In genomic region chr1:41482906-41483895, GRCh38 we compare ENCODE assay signal across 15 cellular contexts. TPM values are rescaled to one million over a fixed set of nuclear protein-coding genes. Genes with fewer than 3 reads are reported as not detected.
DNase-seq lines count a peak whose midpoint lies in the region; TF ChIP-seq lines count a peak whose summit lies in the region.
"Had no signal": no experiment of that assay in that cellular context is flagged by ENCODE, and none has a peak within 500 bp of the region (broad histone marks: within the 10 kb centered on the region; RNA-seq: fewer than 3 reads in every experiment).

No MANE protein-coding gene starts in this region.

- H3K27me3 ChIP-seq in Peyer's patch (no peaks in the 10 kb centered on the region), cardiac muscle cell (no peaks in the 10 kb centered on the region), sigmoid colon (no peaks in the 10 kb centered on the region), H9 (ENCODE audit: insufficient read depth, low read length) (no peaks in the 10 kb centered on the region)
- H3K27me3 ChIP-seq: SJSA1 had no signal

- H2BK12ac ChIP-seq in H9 (ENCODE audit: insufficient read length, low read depth, low read length) = no peak overlapping the region

- no peak overlapping the region for H3K14ac ChIP-seq in H9 (ENCODE audit: insufficient read depth, low read length)

- TF ChIP-seq POLR2A in Peyer's patch (IDR thresholded peaks at IDR 0.05) = no peak
- TF ChIP-seq POLR2A in sigmoid colon (IDR thresholded peaks at IDR 0.05) = no peak

- no peaks in the 10 kb centered on the region for H3K36me3 ChIP-seq in HEK293 (ENCODE audit: control insufficient read depth in 2 of 2, insufficient read depth in 1 of 2, low read length in 2 of 2)
- no peaks in the 10 kb centered on the region for H3K36me3 ChIP-seq in Peyer's patch
- no peaks in the 10 kb centered on the region for H3K36me3 ChIP-seq in cardiac muscle cell
- H3K36me3 ChIP-seq in sigmoid colon = no peaks in the 10 kb centered on the region

- POLR2A ChIA-PET in HEK293 (lab: Yijun Ruan, JAX) = interaction anchor here (1.0 to 1.9 kb wide), 4 partner anchors 8 to 13 kb away, joined by 3 to 4 read pairs (median 4); no protein-coding TSS in a partner anchor
- POLR2A ChIA-PET in activated CD4-positive, alpha-beta memory T cell treated with anti-CD3 and anti-CD28 coated beads, Interleukin-2, amount 10 ng/mL, durations not matched to agents 7 days and 5 days (lab: Charles Lee) = no interaction called here

- H3K9ac ChIP-seq in H9 (ENCODE audit: extremely low read depth, insufficient read length, low read length) = no peak overlapping the region

- H3K9me3 ChIP-seq in HEK293 (ENCODE audit: control insufficient read depth, insufficient read depth, low read depth, low read length) = no peaks in the 10 kb centered on the region
- no peaks in the 10 kb centered on the region for H3K9me3 ChIP-seq in Peyer's patch
- no peaks in the 10 kb centered on the region for H3K9me3 ChIP-seq in cardiac muscle cell (ENCODE audit: low read depth)
- H3K9me3 ChIP-seq in sigmoid colon = no peaks in the 10 kb centered on the region
- no peaks in the 10 kb centered on the region for H3K9me3 ChIP-seq in H9 (ENCODE audit: control insufficient read depth, low read depth, low read length)
- H3K9me3 ChIP-seq: SJSA1 had no signal

- H3T11ph ChIP-seq in H9 (ENCODE audit: low read length) = no peak overlapping the region

- WGBS in sigmoid colon, 2 donors = 53 to 83% methylated on average over 21 of the region's 21 CpGs
- no CpG with 5 or more reads among the region's 21 CpGs for WGBS in H9 (ENCODE audit: extremely low coverage, insufficient read length, low lambda C conversion rate)

- H3K4me1 ChIP-seq in HEK293 (ENCODE audit: control insufficient read depth, insufficient read depth, low read length) (0 out of 2 replicates have a peak, but pooled peaks cover 4% of the 10 kb centered on the region), Peyer's patch (peaks cover 0 to 61% (median 0%) of the 10 kb centered on the region in 4 donors), cardiac muscle cell (ENCODE audit: low read depth) (peaks cover 47% of the 10 kb centered on the region), sigmoid colon (peaks cover 0 to 91% (median 82%) of the 10 kb centered on the region in 4 donors), H9 (ENCODE audit: insufficient read depth, low read length) (no peaks in the 10 kb centered on the region; the same call in 1 of the 2 replicates)

- H4K91ac ChIP-seq in H9 (ENCODE audit: insufficient read length, low read depth, low read length) = no peak overlapping the region

- H3K23ac ChIP-seq in H9 (ENCODE audit: insufficient read length, low read depth, low read length) = no peak overlapping the region

- no peak overlapping the region for H4K5ac ChIP-seq in H9 (ENCODE audit: insufficient read length, low read depth, low read length)

- H2AFZ ChIP-seq in H9 (ENCODE audit: low read length) = no peak overlapping the region

- H4K8ac ChIP-seq in H9 (replicated peaks; ENCODE audit: insufficient read length, low read depth, low read length) = no peak overlapping the region

- CTCF ChIA-PET in HEK293 (lab: Yijun Ruan, JAX) = interaction anchor here (0.7 to 3.7 kb wide), 6 partner anchors 10 to 660 kb away, joined by 3 to 34 read pairs (median 6); no protein-coding TSS in a partner anchor
- CTCF ChIA-PET in activated CD4-positive, alpha-beta memory T cell treated with anti-CD3 and anti-CD28 coated beads, Interleukin-2, amount 10 ng/mL, durations not matched to agents 7 days and 5 days (lab: Charles Lee) = interaction anchor here (1.2 kb wide), 1 partner anchor 9 kb away, joined by 3 read pairs; no protein-coding TSS in a partner anchor

- H3K36me3 Mint-ChIP-seq in H9 (ENCODE audit: insufficient read depth in 1 of 3, low read depth in 3 of 3) = no peaks in the 10 kb centered on the region
- no peaks in the 10 kb centered on the region for H3K36me3 Mint-ChIP-seq in activated CD4-positive, alpha-beta memory T cell treated with anti-CD3 and anti-CD28 coated beads, Interleukin-2, amount 10 ng/mL, durations not matched to agents 7 days and 5 days (ENCODE audit: low read depth)
- H3K36me3 Mint-ChIP-seq: activated naive CD8-positive, alpha-beta T cell treated with anti-CD3 and anti-CD28 coated beads, Interleukin-2, amount 10 ng/mL, durations not matched to agents 7 days and 5 days; naive thymus-derived CD8-positive, alpha-beta T cell; stimulated activated naive B cell treated with anti-CD40 and anti-IgM and Interleukin-4, amounts not matched to agents 10 μg/mL and 1 μg/mL and 100 μg/mL, for 72 hours had no signal

- intact Hi-C loops in sigmoid colon (cut with DNase I) = no loop called here

- H3K4me2 ChIP-seq in H9 (ENCODE audit: insufficient read depth, insufficient read length, low read length) = no peak overlapping the region

- no peak overlapping the region for H2BK20ac ChIP-seq in H9 (ENCODE audit: low read depth, low read length, poor library complexity, severe bottlenecking)

- no peaks in the 10 kb centered on the region for H3K79me2 ChIP-seq in H9 (ENCODE audit: insufficient read depth, low read length)

- H3K27ac ChIP-seq in HEK293 (ENCODE audit: extremely low read depth, low read depth, low read length) (peak overlapping the region; percentile 67; the same call in 1 of the 2 replicates), Peyer's patch (peak overlapping the region in 3 of 4 donors; percentile 59 to 90 (median 79)), cardiac muscle cell (peak overlapping the region; percentile 67), sigmoid colon (peak overlapping the region; percentile 60 to 81 (median 71)), H9 (ENCODE audit: insufficient read length, low read depth, low read length) (no peak overlapping the region)
- H3K27ac ChIP-seq: SJSA1 had no signal

- peaks cover 40 to 53% of the 10 kb centered on the region in 2 experiments for H3K4me1 Mint-ChIP-seq in H9
- H3K4me1 Mint-ChIP-seq in activated CD4-positive, alpha-beta memory T cell treated with anti-CD3 and anti-CD28 coated beads, Interleukin-2, amount 10 ng/mL, durations not matched to agents 7 days and 5 days = peaks cover 14% of the 10 kb centered on the region

- H2BK15ac ChIP-seq in H9 (ENCODE audit: low read depth, low read length) = no peak overlapping the region

- no peaks in the 10 kb centered on the region for H4K20me1 ChIP-seq in H9 (ENCODE audit: control insufficient read depth, insufficient read depth, insufficient read length)

- H3K56ac ChIP-seq in H9 (ENCODE audit: insufficient read length, low read depth, low read length) = no peak overlapping the region

- DNase-seq in Peyer's patch (peak in 1 of 3 donors; percentile 55), cardiac muscle cell (ENCODE audit: low read depth in 1 of 2, low spot score in 1 of 2) (peak in 1 of 2 donors; percentile 46), sigmoid colon (no peak), H9 (no peak), NCI-H748 treated with DMSO at 0.1 percent for 48 hours (lab: John Stamatoyannopoulos, UW) (no peak), retina (no peak)
- no peak for DNase-seq in activated CD4-positive, alpha-beta memory T cell treated with anti-CD3 and anti-CD28 coated beads, Interleukin-2, amount 10 ng/mL, durations not matched to agents 7 days and 5 days
- DNase-seq: activated CD4-positive, alpha-beta T cell treated with anti-CD3 and anti-CD28 coated beads, Interleukin-2, amount 10 ng/mL, durations not matched to agents 7 days and 5 days; activated naive CD8-positive, alpha-beta T cell treated with anti-CD3 and anti-CD28 coated beads, Interleukin-2, amount 10 ng/mL, durations not matched to agents 7 days and 5 days; effector CD8-positive, alpha-beta T cell; NCI-H187; stimulated activated naive B cell treated with anti-CD40 and anti-IgM and Interleukin-4, amounts not matched to agents 10 μg/mL and 1 μg/mL and 100 μg/mL, for 72 hours had no signal

- H3K4me3 ChIP-seq in HEK293 (ENCODE audit: low read depth, low read length) = no peak overlapping the region
- H3K4me3 ChIP-seq in Peyer's patch = peak overlapping the region in 3 of 4 donors; percentile 26 to 56 (median 53)
- no peak overlapping the region for H3K4me3 ChIP-seq in cardiac muscle cell
- no peak overlapping the region for H3K4me3 ChIP-seq in sigmoid colon
- H3K4me3 ChIP-seq: SJSA1 had no signal

- H3K23me2 ChIP-seq in H9 (ENCODE audit: insufficient read length, low read depth, low read length, poor library complexity, severe bottlenecking) = no peaks in the 10 kb centered on the region

- H3K79me1 ChIP-seq in H9 (ENCODE audit: insufficient read depth, low read depth, low read length, poor library complexity, severe bottlenecking) = no peaks in the 10 kb centered on the region

- H2BK5ac ChIP-seq in H9 (ENCODE audit: insufficient read length, low read length) = no peak overlapping the region

- no peak overlapping the region; a peak in 2 of 5 replicates for H3K4me3 Mint-ChIP-seq in H9
- H3K4me3 Mint-ChIP-seq in activated CD4-positive, alpha-beta memory T cell treated with anti-CD3 and anti-CD28 coated beads, Interleukin-2, amount 10 ng/mL, durations not matched to agents 7 days and 5 days = no peak overlapping the region
- H3K4me3 Mint-ChIP-seq: activated CD4-positive, alpha-beta T cell treated with anti-CD3 and anti-CD28 coated beads, Interleukin-2, amount 10 ng/mL, durations not matched to agents 7 days and 5 days; activated naive CD8-positive, alpha-beta T cell treated with anti-CD3 and anti-CD28 coated beads, Interleukin-2, amount 10 ng/mL, durations not matched to agents 7 days and 5 days; naive thymus-derived CD8-positive, alpha-beta T cell; stimulated activated naive B cell treated with anti-CD40 and anti-IgM and Interleukin-4, amounts not matched to agents 10 μg/mL and 1 μg/mL and 100 μg/mL, for 72 hours had no signal

- H3K4ac ChIP-seq in H9 (ENCODE audit: low read depth, low read length) = no peak overlapping the region

- H2BK120ac ChIP-seq in H9 (ENCODE audit: low read depth, low read length, poor library complexity, severe bottlenecking) = no peak overlapping the region

- peaks cover 4% of the 10 kb centered on the region for H3K27me3 Mint-ChIP-seq in H9 (ENCODE audit: low read depth)
- peaks cover 14% of the 10 kb centered on the region for H3K27me3 Mint-ChIP-seq in activated CD4-positive, alpha-beta memory T cell treated with anti-CD3 and anti-CD28 coated beads, Interleukin-2, amount 10 ng/mL, durations not matched to agents 7 days and 5 days

- peak overlapping the region in 1 of 3 experiments; percentile 56; a peak in 1 of 7 replicates for H3K27ac Mint-ChIP-seq in H9
- H3K27ac Mint-ChIP-seq in activated CD4-positive, alpha-beta memory T cell treated with anti-CD3 and anti-CD28 coated beads, Interleukin-2, amount 10 ng/mL, durations not matched to agents 7 days and 5 days = no peak overlapping the region
- H3K27ac Mint-ChIP-seq: activated CD4-positive, alpha-beta T cell treated with anti-CD3 and anti-CD28 coated beads, Interleukin-2, amount 10 ng/mL, durations not matched to agents 7 days and 5 days; activated naive CD8-positive, alpha-beta T cell treated with anti-CD3 and anti-CD28 coated beads, Interleukin-2, amount 10 ng/mL, durations not matched to agents 7 days and 5 days had no signal

- H3K9me3 Mint-ChIP-seq in H9 = no peaks in the 10 kb centered on the region; a peak in 2 of 5 replicates
- no peaks in the 10 kb centered on the region for H3K9me3 Mint-ChIP-seq in activated CD4-positive, alpha-beta memory T cell treated with anti-CD3 and anti-CD28 coated beads, Interleukin-2, amount 10 ng/mL, durations not matched to agents 7 days and 5 days
- H3K9me3 Mint-ChIP-seq: activated CD4-positive, alpha-beta T cell treated with anti-CD3 and anti-CD28 coated beads, Interleukin-2, amount 10 ng/mL, durations not matched to agents 7 days and 5 days; activated naive CD8-positive, alpha-beta T cell treated with anti-CD3 and anti-CD28 coated beads, Interleukin-2, amount 10 ng/mL, durations not matched to agents 7 days and 5 days; naive thymus-derived CD8-positive, alpha-beta T cell; stimulated activated naive B cell treated with anti-CD40 and anti-IgM and Interleukin-4, amounts not matched to agents 10 μg/mL and 1 μg/mL and 100 μg/mL, for 72 hours had no signal

- TF ChIP-seq CTCF in HEK293 (tag by site-specific recombination; IDR thresholded peaks at IDR 0.05) (no peak), Peyer's patch (IDR thresholded peaks at IDR 0.05) (no peak), cardiac muscle cell (IDR thresholded peaks at IDR 0.05; ENCODE audit: low read depth, low read length) (no peak), sigmoid colon (IDR thresholded peaks at IDR 0.05) (no peak), H9 (conservative IDR thresholded peaks at IDR 0.05) (no peak)

- H2AK5ac ChIP-seq in H9 (ENCODE audit: insufficient read length, low read length) = no peak overlapping the region

- no peak for TF ChIP-seq EP300 in sigmoid colon (IDR thresholded peaks at IDR 0.05)

- H3K18ac ChIP-seq in H9 (ENCODE audit: insufficient read length, low read depth, low read length) = no peak overlapping the region

RNA-seq across cellular contexts. Expression of gene EDN2, which starts 1.3 kb away (rescaled TPM):
- total RNA-seq in Peyer's patch = 10 to 100 TPM in 3 of 4 donors, not detected in 1; 43.2 to 75.0 (median 49.1) TPM
- 0.92 and 0.98 TPM in 2 replicates for total RNA-seq in cardiac muscle cell
- 1.8 TPM in 2 replicates for polyA plus RNA-seq in cardiac muscle cell
- 1 to 10 TPM in 1 of 4 donors, not detected in 3; 2.2 TPM for total RNA-seq in sigmoid colon
- 1 to 10 TPM in 1 of 3 donors, under 1 TPM in 2; 0.57 to 4.8 (median 0.92) TPM for polyA plus RNA-seq in sigmoid colon
- total RNA-seq in H9 (2021) = 0.22 and 0.24 TPM in 2 replicates
- total RNA-seq in activated CD4-positive, alpha-beta memory T cell treated with anti-CD3 and anti-CD28 coated beads, Interleukin-2, amount 10 ng/mL, durations not matched to agents 7 days and 5 days = not detected
- total RNA-seq: activated CD4-positive, alpha-beta T cell treated with anti-CD3 and anti-CD28 coated beads, Interleukin-2, amount 10 ng/mL, durations not matched to agents 7 days and 5 days; activated naive CD8-positive, alpha-beta T cell treated with anti-CD3 and anti-CD28 coated beads, Interleukin-2, amount 10 ng/mL, durations not matched to agents 7 days and 5 days; naive thymus-derived CD8-positive, alpha-beta T cell had no signal
- polyA plus RNA-seq: naive thymus-derived CD8-positive, alpha-beta T cell had no signal

Comparison
In these comparisons a context has a peak if more than half of its experiments do, and no peak if none do; other contexts are left out.
1. H3K4me3 ChIP-seq: peak in Peyer's patch (3 of 4); none in HEK293 (single experiment), cardiac muscle cell (single experiment) and sigmoid colon (0 of 4).